ENCODE assay signal across 10 cellular contexts in genomic region chr1:41607810-41608209, GRCh38.
"Had no signal": no experiment of that assay in that cellular context is flagged by ENCODE, and none has a peak within 500 bp of the region (broad histone marks: within the 10 kb centered on the region; RNA-seq: fewer than 3 reads in every experiment).

No MANE protein-coding gene starts in this region.

- DNase-seq: anterior cingulate cortex, foreskin melanocyte, heart right ventricle, left ventricle myocardium inferior, mesendoderm, T-helper 1 cell, transverse colon had no signal

- H3K36me3 ChIP-seq: heart right ventricle, left ventricle myocardium inferior, transverse colon had no signal

- H2AFZ ChIP-seq: parathyroid adenoma had no signal

- H3K9me3 ChIP-seq: left ventricle myocardium inferior, transverse colon had no signal

- H3K4me3 Mint-ChIP-seq: activated naive CD4-positive, alpha-beta T cell treated with anti-CD3 and anti-CD28 coated beads, Interleukin-2, amount 50 U/mL, for 24 hours had no signal

- H3K4me1 ChIP-seq: parathyroid adenoma had no signal

- H3K27me3 ChIP-seq: heart right ventricle, transverse colon had no signal

- H3K9me3 Mint-ChIP-seq: activated naive CD4-positive, alpha-beta T cell treated with anti-CD3 and anti-CD28 coated beads, Interleukin-2, amount 50 U/mL, for 24 hours had no signal

- H3K4me3 ChIP-seq: heart right ventricle, left ventricle myocardium inferior, SK-N-MC, transverse colon had no signal

- H3K27me3 Mint-ChIP-seq: activated naive CD4-positive, alpha-beta T cell treated with anti-CD3 and anti-CD28 coated beads, Interleukin-2, amount 50 U/mL, for 24 hours had no signal

- H3K79me2 ChIP-seq: parathyroid adenoma had no signal

- H3K27ac ChIP-seq: heart right ventricle, left ventricle myocardium inferior, parathyroid adenoma, SK-N-MC, transverse colon had no signal
